ENCODE assay signal across 28 cellular contexts in genomic region chr4:57318694-57319093, GRCh38.
"Had no signal": no experiment of that assay in that cellular context is flagged by ENCODE, and none has a peak within 500 bp of the region (broad histone marks: within the 10 kb centered on the region; RNA-seq: fewer than 3 reads in every experiment).

No MANE protein-coding gene starts in this region.

- ATAC-seq: activated naive CD4-positive, alpha-beta T cell treated with anti-CD3 and anti-CD28 coated beads, Interleukin-2, amount 50 U/mL, for 72 hours; activated T-cell treated with anti-CD3 and anti-CD28 coated beads, Interleukin-2, amount 50 U/mL, for 72 hours; left cardiac atrium; sciatic nerve had no signal

- DNase-seq: activated CD4-positive, alpha-beta T cell treated with anti-CD3 and anti-CD28 coated beads for 4 hours; activated CD4-positive, alpha-beta T cell treated with anti-CD3 and anti-CD28 coated beads, Interleukin-2, amount 50 U/mL, for 4 hours; activated naive CD4-positive, alpha-beta T cell; activated T-cell treated with anti-CD3 and anti-CD28 coated beads for 4 hours; activated T-cell treated with anti-CD3 and anti-CD28 coated beads, Interleukin-2, amount 50 U/mL, for 72 hours; anterior cingulate cortex; cerebellar nuclear complex; colonic mucosa; effector CD8-positive, alpha-beta T cell; erythroblast; head of caudate nucleus; hippocampal formation; left cardiac atrium; naive B cell; nephron progenitor cell; retina; stimulated activated CD4-positive, alpha-beta T cell treated with anti-CD3 and anti-CD28 coated beads, Interleukin-1b, Interleukin-23, amount 100 ng/mL, for 48 hours; stimulated activated CD4-positive, alpha-beta T cell treated with anti-CD3 and anti-CD28 coated beads, Interleukin-4, amount 100 ng/mL, for 4 hours; stimulated activated CD8-positive, alpha-beta memory T cell treated with anti-CD3 and anti-CD28 coated beads, Interleukin-4, amount 100 ng/mL, for 48 hours; stimulated activated naive CD4-positive, alpha-beta T cell; tibial artery had no signal

- H3K27ac ChIP-seq: cardiac muscle cell, colonic mucosa, neutrophil, skin epidermis, suprapubic skin, tibial artery, VCaP had no signal

- H3K36me3 ChIP-seq: cardiac muscle cell, colonic mucosa, neutrophil, suprapubic skin, tibial artery had no signal

- H3K4me3 ChIP-seq: cardiac muscle cell, colonic mucosa, skin epidermis, suprapubic skin, tibial artery had no signal

- H3K9me3 ChIP-seq: colonic mucosa, neutrophil, suprapubic skin, tibial artery had no signal

- H3K27me3 ChIP-seq: cardiac muscle cell, colonic mucosa, neutrophil, suprapubic skin, tibial artery had no signal

- H3K4me1 ChIP-seq: colonic mucosa, suprapubic skin, tibial artery had no signal
